Comparison of ENCODE assay signal across 14 cellular contexts in genomic region chr17:57557363-57557762, GRCh38.
DNase-seq lines count a peak whose midpoint lies in the region; ATAC-seq and TF ChIP-seq lines count a peak whose summit lies in the region.
"Had no signal": no experiment of that assay in that cellular context is flagged by ENCODE, and none has a peak within 500 bp of the region (broad histone marks: within the 10 kb centered on the region; RNA-seq: fewer than 3 reads in every experiment).

No MANE protein-coding gene starts in this region.

- no peaks in the 10 kb centered on the region for H3K9me3 ChIP-seq in cardiac muscle cell (ENCODE audit: low read depth)
- H3K9me3 ChIP-seq in heart right ventricle = no peaks in the 10 kb centered on the region
- no peaks in the 10 kb centered on the region for H3K9me3 ChIP-seq in ovary

- H3K27ac ChIP-seq in cardiac muscle cell (peak overlapping the region; percentile 10), heart right ventricle (no peak overlapping the region), cingulate gyrus (ENCODE audit: low read depth, low read length) (peak overlapping the region; percentile 56), ovary (no peak overlapping the region)

- no peaks in the 10 kb centered on the region for H3K36me3 Mint-ChIP-seq in neural crest cell (ENCODE audit: low read depth)

- no peak for TF ChIP-seq POLR2A in ovary (IDR thresholded peaks at IDR 0.05)

- peaks cover 95% of the 10 kb centered on the region for H3K4me1 Mint-ChIP-seq in neural crest cell

- H3K27me3 ChIP-seq in cardiac muscle cell (no peaks in the 10 kb centered on the region), heart right ventricle (no peaks in the 10 kb centered on the region), ovary (no peaks in the 10 kb centered on the region)

- intact Hi-C loops in heart right ventricle (cut with DNase I) (no loop called here), ovary (cut with DNase I) (no loop called here)

- H3K9me3 Mint-ChIP-seq in neural crest cell = no peaks in the 10 kb centered on the region
- H3K9me3 Mint-ChIP-seq: activated T-helper 1 cell treated with anti-CD3 and anti-CD28 coated beads, Interleukin-12 subunit alpha, Interleukin-12 subunit beta, Interleukin-2, Interleukin-4 antibody, amounts not matched to agents 30 ng/mL and 10 ng/mL and 1 ng/mL, durations not matched to agents 14 hours and 24 hours and 36 hours had no signal

- DNase-seq in cardiac muscle cell (ENCODE audit: low read depth in 1 of 2, low spot score in 1 of 2) (no peak), heart right ventricle (no peak), neural crest cell (ENCODE audit: low read depth, low spot score) (no peak), GM13976 (ENCODE audit: low spot score) (no peak), ureter (ENCODE audit: low spot score) (no peak), ovary (no peak)
- DNase-seq: activated CD4-positive, alpha-beta T cell treated with anti-CD3 and anti-CD28 coated beads, Interleukin-2, amount 50 U/mL, for 4 hours; H7; midbrain; NCI-H187 treated with DMSO at 0.1 percent for 48 hours; NCI-H774 had no signal

- peak overlapping the region; percentile 98 for H3K27ac Mint-ChIP-seq in neural crest cell (ENCODE audit: unreplicated experiment)
- H3K27ac Mint-ChIP-seq: activated T-helper 1 cell treated with anti-CD3 and anti-CD28 coated beads, Interleukin-12 subunit alpha, Interleukin-12 subunit beta, Interleukin-2, Interleukin-4 antibody, amounts not matched to agents 30 ng/mL and 10 ng/mL and 1 ng/mL, durations not matched to agents 14 hours and 24 hours and 36 hours had no signal

- H3K4me3 Mint-ChIP-seq in neural crest cell = no peak overlapping the region
- H3K4me3 Mint-ChIP-seq: activated T-helper 1 cell treated with anti-CD3 and anti-CD28 coated beads, Interleukin-12 subunit alpha, Interleukin-12 subunit beta, Interleukin-2, Interleukin-4 antibody, amounts not matched to agents 30 ng/mL and 10 ng/mL and 1 ng/mL, durations not matched to agents 14 hours and 24 hours and 36 hours had no signal

- 88 to 94% methylated on average over 4 of the region's 4 CpGs for WGBS in heart right ventricle, 2 donors
- WGBS in ovary, 3 donors = 72 to 94% (median 84%) methylated on average over 4 of the region's 4 CpGs

- H3K4me1 ChIP-seq in cardiac muscle cell (ENCODE audit: low read depth) = peaks cover 27% of the 10 kb centered on the region
- peaks cover 0 to 37% (median 28%) of the 10 kb centered on the region in 9 donors for H3K4me1 ChIP-seq in heart right ventricle
- peaks cover 15% of the 10 kb centered on the region for H3K4me1 ChIP-seq in ovary (ENCODE audit: insufficient read depth)

- in situ Hi-C loops in GM13976 (cut with MboI; ENCODE audit: low sequenced_read_pairs, unreplicated experiment) = no loop called here

- TF ChIP-seq CTCF in cardiac muscle cell (IDR thresholded peaks at IDR 0.05; ENCODE audit: low read depth, low read length) (no peak), heart right ventricle (IDR thresholded peaks at IDR 0.05) (no peak), neural crest cell (conservative IDR thresholded peaks at IDR 0.05) (no peak), GM13976 (IDR thresholded peaks at IDR 0.05; ENCODE audit: borderline replicate concordance, control extremely low read depth, extremely low read depth, insufficient read depth, missing control alignments) (no peak), ovary (IDR thresholded peaks at IDR 0.05) (no peak)

- H3K4me3 ChIP-seq in cardiac muscle cell (no peak overlapping the region), heart right ventricle (no peak overlapping the region), ovary (no peak overlapping the region)

- peaks cover 4% of the 10 kb centered on the region for H3K27me3 Mint-ChIP-seq in neural crest cell (ENCODE audit: low read depth)

- ATAC-seq in heart right ventricle (no peak), HG03342 (IDR thresholded peaks at IDR 0.05; ENCODE audit: unreplicated experiment) (no peak)

- TF ChIP-seq EP300 in ovary (IDR thresholded peaks at IDR 0.05) = no peak

- H3K36me3 ChIP-seq in cardiac muscle cell = no peaks in the 10 kb centered on the region
- no peaks in the 10 kb centered on the region for H3K36me3 ChIP-seq in heart right ventricle
- no peaks in the 10 kb centered on the region for H3K36me3 ChIP-seq in ovary

Comparison
In these comparisons a context has a peak if more than half of its experiments do, and no peak if none do; other contexts are left out.
1. H3K27ac ChIP-seq: peak in cardiac muscle cell (single experiment) and cingulate gyrus (single experiment); none in heart right ventricle (0 of 10) and ovary (0 of 2).